In genomic region chr2:228689049-228689448, GRCh38 we compare ENCODE assay signal across 10 cellular contexts.
DNase-seq lines count a peak whose midpoint lies in the region; ATAC-seq, FAIRE-seq and TF ChIP-seq lines count a peak whose summit lies in the region.
"Had no signal": no experiment of that assay in that cellular context is flagged by ENCODE, and none has a peak within 500 bp of the region (broad histone marks: within the 10 kb centered on the region; RNA-seq: fewer than 3 reads in every experiment).

No MANE protein-coding gene starts in this region.

- intact Hi-C loops in mammary epithelial cell (cut with micrococcal nuclease), result loop anchor here (5.0 to 10.0 kb wide), 2 partner anchors 898 to 1026 kb away; partner anchors contain the start of gene DNER
- intact Hi-C loops in pancreas (cut with DNase I), result no loop called here

- H3K79me1 ChIP-seq in mesenchymal stem cell (replicated peaks; ENCODE audit: low read length, poor library complexity, severe bottlenecking), result no peaks in the 10 kb centered on the region

- no peaks in the 10 kb centered on the region for H3K9me3 Mint-ChIP-seq in astrocyte (ENCODE audit: unreplicated experiment)

- H4K20me1 ChIP-seq in DND-41 (ENCODE audit: insufficient read depth, low read length), result no peaks in the 10 kb centered on the region
- no peaks in the 10 kb centered on the region for H4K20me1 ChIP-seq in astrocyte (ENCODE audit: insufficient read depth, low read length)
- no peaks in the 10 kb centered on the region for H4K20me1 ChIP-seq in mammary epithelial cell (ENCODE audit: insufficient read depth, low read length)

- H3K27me3 Mint-ChIP-seq in astrocyte (ENCODE audit: low read depth, unreplicated experiment), result no peaks in the 10 kb centered on the region
- H3K27me3 Mint-ChIP-seq: IgD-negative memory B cell had no signal

- no peaks in the 10 kb centered on the region for H3K36me3 Mint-ChIP-seq in astrocyte (ENCODE audit: low read depth, unreplicated experiment)
- H3K36me3 Mint-ChIP-seq: IgD-negative memory B cell had no signal

- no peaks in the 10 kb centered on the region for H3K27me3 ChIP-seq in DND-41 (ENCODE audit: insufficient read depth, low read length, poor library complexity)
- H3K27me3 ChIP-seq in astrocyte (ENCODE audit: insufficient read depth, low read length), result no peaks in the 10 kb centered on the region
- H3K27me3 ChIP-seq in mesenchymal stem cell (ENCODE audit: control insufficient read depth in 1 of 2, insufficient read depth in 1 of 2, low read length in 2 of 2), result no peaks in the 10 kb centered on the region
- peaks cover 3% of the 10 kb centered on the region for H3K27me3 ChIP-seq in mammary epithelial cell (ENCODE audit: insufficient read depth, low read length)
- H3K27me3 ChIP-seq in pancreas, result no peaks in the 10 kb centered on the region

- DNase-seq in DND-41 (no peak), NCI-H1105 (lab: John Stamatoyannopoulos, UW) (peak; percentile 44), astrocyte (ENCODE audit: low read depth) (no peak), mesenchymal stem cell (peak; percentile 21), GF-D8 (lab: John Stamatoyannopoulos, UW) (no peak), mammary epithelial cell (no peak), NCI-H2171 (lab: John Stamatoyannopoulos, UW) (no peak), pancreas (no peak)

- no TSS peak for BruUV-seq in mammary epithelial cell (replicated peaks; lab: Mats Ljungman, UMichigan)

- H3K4me3 ChIP-seq in DND-41 (ENCODE audit: low read depth in 1 of 2, low read length in 2 of 2) (no peak overlapping the region), astrocyte (ENCODE audit: insufficient read depth, low read depth, low read length) (no peak overlapping the region), mesenchymal stem cell (ENCODE audit: insufficient read depth in 1 of 2, low read depth in 1 of 2, low read length in 2 of 2) (no peak overlapping the region), mammary epithelial cell (replicated peaks in 1 of 3; ENCODE audit: insufficient read depth in 1 of 3, low read depth in 2 of 3, low read length in 3 of 3) (no peak overlapping the region), pancreas (no peak overlapping the region)
- H3K4me3 ChIP-seq: HAP-1 had no signal

- no peak overlapping the region for H2BK15ac ChIP-seq in mesenchymal stem cell (ENCODE audit: low read depth, poor library complexity, severe bottlenecking)

- H3K4me2 ChIP-seq in DND-41 (ENCODE audit: insufficient read depth, low read length) (no peak overlapping the region), astrocyte (ENCODE audit: low read length) (no peak overlapping the region), mesenchymal stem cell (ENCODE audit: low read length, poor library complexity, severe bottlenecking) (no peak overlapping the region), mammary epithelial cell (ENCODE audit: insufficient read depth, low read depth, low read length) (no peak overlapping the region)

- peak overlapping the region; percentile 50 for H3K27ac Mint-ChIP-seq in astrocyte (ENCODE audit: unreplicated experiment)
- H3K27ac Mint-ChIP-seq: IgD-negative memory B cell had no signal

- H3K23ac ChIP-seq in mesenchymal stem cell (ENCODE audit: low read length in 2 of 2), result no peak overlapping the region

- no peak overlapping the region for H4K8ac ChIP-seq in mesenchymal stem cell (ENCODE audit: low read length)

- no peaks in the 10 kb centered on the region for H3K79me2 ChIP-seq in DND-41 (ENCODE audit: insufficient read depth, low read length)
- no peaks in the 10 kb centered on the region for H3K79me2 ChIP-seq in astrocyte (ENCODE audit: insufficient read depth, low read length)
- no peaks in the 10 kb centered on the region for H3K79me2 ChIP-seq in mammary epithelial cell (ENCODE audit: insufficient read depth, low read length)

- H3K18ac ChIP-seq in mesenchymal stem cell (ENCODE audit: low read depth in 1 of 2, low read length in 2 of 2), result peak overlapping the region in 1 of 2 experiments; percentile 5

- peak overlapping the region in 1 of 2 experiments; percentile 30 for H3K4ac ChIP-seq in mesenchymal stem cell (ENCODE audit: low read depth in 1 of 2, low read length in 2 of 2)

- TF ChIP-seq CTCF in DND-41 (IDR thresholded peaks at IDR 0.05; ENCODE audit: borderline replicate concordance, extremely low read depth, low read length, poor library complexity, severe bottlenecking), result peak; percentile 31
- TF ChIP-seq CTCF in astrocyte (IDR thresholded peaks at IDR 0.05; ENCODE audit: insufficient read depth, low read depth, low read length), result peak; percentile 23
- TF ChIP-seq CTCF in mammary epithelial cell (conservative IDR thresholded peaks at IDR 0.05 in 1 of 2, IDR thresholded peaks at IDR 0.05 in 1 of 2; ENCODE audit: extremely low read depth in 1 of 2, insufficient read depth in 1 of 2, low read depth in 1 of 2, low read length in 2 of 2), result peak in 1 of 2 donors; percentile 36
- TF ChIP-seq CTCF in pancreas (IDR thresholded peaks at IDR 0.05), result no peak

- FAIRE-seq in astrocyte (lab: Jason Lieb, UNC) (no peak), pancreas (lab: Jason Lieb, UNC) (no peak)

- 31% methylated on average over 4 of the region's 7 CpGs for WGBS in mesenchymal stem cell
- 4% methylated on average over 6 of the region's 7 CpGs for WGBS in mammary epithelial cell (ENCODE audit: low coverage, missing lambda C conversion rate)
- 21% methylated on average over 7 of the region's 7 CpGs for WGBS in pancreas, 2 donors

- dilution Hi-C loops in mammary epithelial cell (cut with HindIII; ENCODE audit: low sequenced_read_pairs), result no loop called here

- no peaks in the 10 kb centered on the region for H3K36me3 ChIP-seq in DND-41 (ENCODE audit: insufficient read depth, low read length)
- no peaks in the 10 kb centered on the region for H3K36me3 ChIP-seq in astrocyte (ENCODE audit: insufficient read depth, low read length)
- H3K36me3 ChIP-seq in mesenchymal stem cell (ENCODE audit: control insufficient read depth in 1 of 2, insufficient read depth in 2 of 2, low read depth in 1 of 2, low read length in 2 of 2), result no peaks in the 10 kb centered on the region
- no peaks in the 10 kb centered on the region for H3K36me3 ChIP-seq in mammary epithelial cell (ENCODE audit: insufficient read depth, low read length)
- H3K36me3 ChIP-seq in pancreas, result no peaks in the 10 kb centered on the region
- H3K36me3 ChIP-seq: HAP-1 had no signal

- in situ Hi-C loops in mammary epithelial cell (cut with MboI; ENCODE audit: low sequenced_read_pairs in 2 of 2), result loop anchor here in 1 of 2 donors (25.0 kb wide), 1 partner anchor 573 kb away; the partner anchor contains the start of gene PID1

- no peak for ATAC-seq in DND-41 (ENCODE audit: insufficient read depth, low read depth)
- ATAC-seq in pancreas, result no peak

- CTCF ChIA-PET in mammary epithelial cell (lab: Charles Lee; ENCODE audit: low non-redundant PET), result interaction anchor here (0.6 kb wide), 1 partner anchor 649 kb away, joined by 4 read pairs; no protein-coding TSS in a partner anchor

- no peak overlapping the region for H2AK5ac ChIP-seq in mesenchymal stem cell (ENCODE audit: low read length, severe bottlenecking)

- no peak overlapping the region for H2BK120ac ChIP-seq in mesenchymal stem cell (ENCODE audit: low read depth, low read length)

- H3K9me3 ChIP-seq in DND-41 (ENCODE audit: insufficient read depth, low read length, severe bottlenecking), result no peaks in the 10 kb centered on the region
- H3K9me3 ChIP-seq in astrocyte (ENCODE audit: insufficient read depth, low read depth, low read length), result no peaks in the 10 kb centered on the region
- no peaks in the 10 kb centered on the region for H3K9me3 ChIP-seq in mesenchymal stem cell (ENCODE audit: control insufficient read depth, low read length)
- no peaks in the 10 kb centered on the region for H3K9me3 ChIP-seq in mammary epithelial cell (replicated peaks; ENCODE audit: insufficient read depth, low read length)
- H3K9me3 ChIP-seq in pancreas, result no peaks in the 10 kb centered on the region
- H3K9me3 ChIP-seq: HAP-1 had no signal

- no peak overlapping the region for H3K4me3 Mint-ChIP-seq in astrocyte (ENCODE audit: unreplicated experiment)
- H3K4me3 Mint-ChIP-seq: IgD-negative memory B cell had no signal

- peaks cover 8% of the 10 kb centered on the region for H3K4me1 Mint-ChIP-seq in astrocyte (ENCODE audit: low read depth, unreplicated experiment)
- H3K4me1 Mint-ChIP-seq: IgD-negative memory B cell had no signal

- H3K27ac ChIP-seq in DND-41 (ENCODE audit: low read length) (no peak overlapping the region), astrocyte (ENCODE audit: low read depth, low read length) (no peak overlapping the region), mesenchymal stem cell (ENCODE audit: low read length, poor library complexity, severe bottlenecking) (no peak overlapping the region), mammary epithelial cell (ENCODE audit: insufficient read depth, low read depth, low read length) (no peak overlapping the region), pancreas (no peak overlapping the region)

- no peak overlapping the region for H2BK5ac ChIP-seq in mesenchymal stem cell (ENCODE audit: low read depth, low read length, poor library complexity, severe bottlenecking)

- peak overlapping the region in 1 of 2 experiments; percentile 11 for H3K14ac ChIP-seq in mesenchymal stem cell (ENCODE audit: low read length in 2 of 2)

- H3K9ac ChIP-seq in DND-41 (ENCODE audit: low read depth, low read length) (no peak overlapping the region), astrocyte (ENCODE audit: low read length) (no peak overlapping the region), mesenchymal stem cell (ENCODE audit: low read length) (no peak overlapping the region), mammary epithelial cell (ENCODE audit: insufficient read depth, low read length) (no peak overlapping the region)

- H2AFZ ChIP-seq in DND-41 (ENCODE audit: low read depth, low read length), result no peak overlapping the region
- H2AFZ ChIP-seq in astrocyte (ENCODE audit: low read depth, low read length), result no peak overlapping the region
- no peak overlapping the region for H2AFZ ChIP-seq in mesenchymal stem cell (ENCODE audit: low read depth, low read length)
- no peak overlapping the region for H2AFZ ChIP-seq in mammary epithelial cell (ENCODE audit: low read depth, low read length)

- H3K4me1 ChIP-seq in DND-41 (ENCODE audit: insufficient read depth, low read length), result no peaks in the 10 kb centered on the region
- no peaks in the 10 kb centered on the region for H3K4me1 ChIP-seq in astrocyte (ENCODE audit: insufficient read depth, low read length)
- H3K4me1 ChIP-seq in mesenchymal stem cell (ENCODE audit: control insufficient read depth, insufficient read depth, low read depth, low read length), result no peaks in the 10 kb centered on the region
- no peaks in the 10 kb centered on the region for H3K4me1 ChIP-seq in mammary epithelial cell (ENCODE audit: insufficient read depth, low read length)
- no peaks in the 10 kb centered on the region for H3K4me1 ChIP-seq in pancreas
- H3K4me1 ChIP-seq: HAP-1 had no signal

- peak overlapping the region in 1 of 2 experiments; percentile 3 for H2BK12ac ChIP-seq in mesenchymal stem cell (ENCODE audit: low read length in 2 of 2)

- peak overlapping the region; percentile 22 for H4K91ac ChIP-seq in mesenchymal stem cell (ENCODE audit: low read length)

Comparison
In these comparisons a context has a peak if more than half of its experiments do, and no peak if none do; other contexts are left out.
1. DNase-seq: peak in NCI-H1105 (single experiment) and mesenchymal stem cell (single experiment); none in DND-41 (single experiment), astrocyte (single experiment), GF-D8 (single experiment), mammary epithelial cell (single experiment), NCI-H2171 (single experiment) and pancreas (0 of 6).
2. CTCF ChIP-seq: peak in DND-41 (single experiment) and astrocyte (single experiment); none in pancreas (0 of 4).